Comparison of ENCODE assay signal across 1 cellular context in the genomic region with DNA sequence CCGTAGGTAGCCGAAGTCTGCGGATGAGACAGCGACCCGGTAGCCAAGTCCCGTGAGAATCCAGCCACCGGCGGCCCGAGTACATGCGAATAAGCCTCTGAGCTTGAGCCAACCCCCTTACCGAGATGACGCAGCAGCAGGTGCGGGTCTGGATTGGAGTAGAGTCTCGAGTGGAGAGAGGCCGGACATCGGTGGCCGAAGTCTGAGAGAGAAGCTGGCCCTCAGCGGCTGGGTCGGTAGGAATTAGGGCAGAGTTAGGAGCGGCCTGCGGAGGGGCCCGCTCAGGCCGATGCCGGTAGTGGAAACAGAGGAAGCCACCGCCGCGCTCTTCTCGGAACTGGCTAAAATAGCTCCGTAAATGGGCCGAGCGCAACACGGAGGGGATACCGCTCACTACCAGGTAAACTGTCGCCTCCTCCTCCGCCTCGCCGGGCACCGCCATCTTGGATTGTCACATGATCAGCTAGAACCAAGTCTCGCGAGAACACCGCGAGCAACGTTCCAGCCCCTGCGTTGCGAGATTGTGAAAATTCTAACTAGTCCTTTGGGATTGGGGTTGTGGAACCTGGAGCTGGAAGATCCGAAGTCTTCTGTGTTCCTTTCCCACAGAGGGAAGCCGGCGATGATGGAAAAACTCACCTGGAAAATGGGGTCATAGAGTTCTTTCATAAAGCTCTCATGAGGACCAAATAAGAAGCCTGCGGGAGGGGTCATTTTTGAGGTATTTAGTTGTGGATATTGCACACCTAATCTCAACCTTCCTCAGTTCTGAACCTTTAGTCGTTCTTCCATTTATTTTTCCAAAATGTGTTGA.
TF ChIP-seq lines count a peak whose summit lies in the region.

Gene GPATCH3 (minus strand): TSS at position 467 of the 814 bp plus-strand sequence. CDS start 25 bp downstream, at position 442.

TF ChIP-seq in K562, 482 proteins besides CTCF, POLR2A, EP300 and RAD21 (continued from another document and continues in another):
- TF ChIP-seq, protein P1, sequence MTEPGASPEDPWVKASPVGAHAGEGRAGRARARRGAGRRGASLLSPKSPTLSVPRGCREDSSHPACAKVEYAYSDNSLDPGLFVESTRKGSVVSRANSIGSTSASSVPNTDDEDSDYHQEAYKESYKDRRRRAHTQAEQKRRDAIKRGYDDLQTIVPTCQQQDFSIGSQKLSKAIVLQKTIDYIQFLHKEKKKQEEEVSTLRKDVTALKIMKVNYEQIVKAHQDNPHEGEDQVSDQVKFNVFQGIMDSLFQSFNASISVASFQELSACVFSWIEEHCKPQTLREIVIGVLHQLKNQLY (CRISPR knock-in tag; conservative IDR thresholded peaks at IDR 0.05), result peak in 1 of 2 experiments; percentile 75; a peak in 1 of 4 replicates
- TF ChIP-seq PML (IDR thresholded peaks at IDR 0.05; ENCODE audit: low read length), result peak; percentile 90
- no peak; the same call in 1 of the 2 replicates for TF ChIP-seq ZNF583 (CRISPR knock-in tag; IDR thresholded peaks at IDR 0.05)
- TF ChIP-seq, protein P2, sequence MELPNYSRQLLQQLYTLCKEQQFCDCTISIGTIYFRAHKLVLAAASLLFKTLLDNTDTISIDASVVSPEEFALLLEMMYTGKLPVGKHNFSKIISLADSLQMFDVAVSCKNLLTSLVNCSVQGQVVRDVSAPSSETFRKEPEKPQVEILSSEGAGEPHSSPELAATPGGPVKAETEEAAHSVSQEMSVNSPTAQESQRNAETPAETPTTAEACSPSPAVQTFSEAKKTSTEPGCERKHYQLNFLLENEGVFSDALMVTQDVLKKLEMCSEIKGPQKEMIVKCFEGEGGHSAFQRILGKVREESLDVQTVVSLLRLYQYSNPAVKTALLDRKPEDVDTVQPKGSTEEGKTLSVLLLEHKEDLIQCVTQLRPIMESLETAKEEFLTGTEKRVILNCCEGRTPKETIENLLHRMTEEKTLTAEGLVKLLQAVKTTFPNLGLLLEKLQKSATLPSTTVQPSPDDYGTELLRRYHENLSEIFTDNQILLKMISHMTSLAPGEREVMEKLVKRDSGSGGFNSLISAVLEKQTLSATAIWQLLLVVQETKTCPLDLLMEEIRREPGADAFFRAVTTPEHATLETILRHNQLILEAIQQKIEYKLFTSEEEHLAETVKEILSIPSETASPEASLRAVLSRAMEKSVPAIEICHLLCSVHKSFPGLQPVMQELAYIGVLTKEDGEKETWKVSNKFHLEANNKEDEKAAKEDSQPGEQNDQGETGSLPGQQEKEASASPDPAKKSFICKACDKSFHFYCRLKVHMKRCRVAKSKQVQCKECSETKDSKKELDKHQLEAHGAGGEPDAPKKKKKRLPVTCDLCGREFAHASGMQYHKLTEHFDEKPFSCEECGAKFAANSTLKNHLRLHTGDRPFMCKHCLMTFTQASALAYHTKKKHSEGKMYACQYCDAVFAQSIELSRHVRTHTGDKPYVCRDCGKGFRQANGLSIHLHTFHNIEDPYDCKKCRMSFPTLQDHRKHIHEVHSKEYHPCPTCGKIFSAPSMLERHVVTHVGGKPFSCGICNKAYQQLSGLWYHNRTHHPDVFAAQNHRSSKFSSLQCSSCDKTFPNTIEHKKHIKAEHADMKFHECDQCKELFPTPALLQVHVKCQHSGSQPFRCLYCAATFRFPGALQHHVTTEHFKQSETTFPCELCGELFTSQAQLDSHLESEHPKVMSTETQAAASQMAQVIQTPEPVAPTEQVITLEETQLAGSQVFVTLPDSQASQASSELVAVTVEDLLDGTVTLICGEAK (IDR thresholded peaks at IDR 0.05), result peak; percentile 63; the same call in 1 of the 2 replicates
- TF ChIP-seq, protein P2 (CRISPR knock-in tag; IDR thresholded peaks at IDR 0.05), result no peak
- no peak for TF ChIP-seq SMARCE1 (IDR thresholded peaks at IDR 0.05)
- TF ChIP-seq MAX (CRISPR knock-in tag; IDR thresholded peaks at IDR 0.05), result peak; percentile 55; the same call in 1 of the 2 replicates
- no peak for TF ChIP-seq ZNF354B (CRISPR knock-in tag; IDR thresholded peaks at IDR 0.05)
- TF ChIP-seq, protein P3, sequence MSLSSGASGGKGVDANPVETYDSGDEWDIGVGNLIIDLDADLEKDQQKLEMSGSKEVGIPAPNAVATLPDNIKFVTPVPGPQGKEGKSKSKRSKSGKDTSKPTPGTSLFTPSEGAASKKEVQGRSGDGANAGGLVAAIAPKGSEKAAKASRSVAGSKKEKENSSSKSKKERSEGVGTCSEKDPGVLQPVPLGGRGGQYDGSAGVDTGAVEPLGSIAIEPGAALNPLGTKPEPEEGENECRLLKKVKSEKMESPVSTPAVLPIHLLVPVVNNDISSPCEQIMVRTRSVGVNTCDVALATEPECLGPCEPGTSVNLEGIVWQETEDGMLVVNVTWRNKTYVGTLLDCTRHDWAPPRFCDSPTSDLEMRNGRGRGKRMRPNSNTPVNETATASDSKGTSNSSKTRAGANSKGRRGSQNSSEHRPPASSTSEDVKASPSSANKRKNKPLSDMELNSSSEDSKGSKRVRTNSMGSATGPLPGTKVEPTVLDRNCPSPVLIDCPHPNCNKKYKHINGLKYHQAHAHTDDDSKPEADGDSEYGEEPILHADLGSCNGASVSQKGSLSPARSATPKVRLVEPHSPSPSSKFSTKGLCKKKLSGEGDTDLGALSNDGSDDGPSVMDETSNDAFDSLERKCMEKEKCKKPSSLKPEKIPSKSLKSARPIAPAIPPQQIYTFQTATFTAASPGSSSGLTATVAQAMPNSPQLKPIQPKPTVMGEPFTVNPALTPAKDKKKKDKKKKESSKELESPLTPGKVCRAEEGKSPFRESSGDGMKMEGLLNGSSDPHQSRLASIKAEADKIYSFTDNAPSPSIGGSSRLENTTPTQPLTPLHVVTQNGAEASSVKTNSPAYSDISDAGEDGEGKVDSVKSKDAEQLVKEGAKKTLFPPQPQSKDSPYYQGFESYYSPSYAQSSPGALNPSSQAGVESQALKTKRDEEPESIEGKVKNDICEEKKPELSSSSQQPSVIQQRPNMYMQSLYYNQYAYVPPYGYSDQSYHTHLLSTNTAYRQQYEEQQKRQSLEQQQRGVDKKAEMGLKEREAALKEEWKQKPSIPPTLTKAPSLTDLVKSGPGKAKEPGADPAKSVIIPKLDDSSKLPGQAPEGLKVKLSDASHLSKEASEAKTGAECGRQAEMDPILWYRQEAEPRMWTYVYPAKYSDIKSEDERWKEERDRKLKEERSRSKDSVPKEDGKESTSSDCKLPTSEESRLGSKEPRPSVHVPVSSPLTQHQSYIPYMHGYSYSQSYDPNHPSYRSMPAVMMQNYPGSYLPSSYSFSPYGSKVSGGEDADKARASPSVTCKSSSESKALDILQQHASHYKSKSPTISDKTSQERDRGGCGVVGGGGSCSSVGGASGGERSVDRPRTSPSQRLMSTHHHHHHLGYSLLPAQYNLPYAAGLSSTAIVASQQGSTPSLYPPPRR (CRISPR knock-in tag; IDR thresholded peaks at IDR 0.05; ENCODE audit: borderline replicate concordance), result peak; percentile 69; the same call in 1 of the 2 replicates
- TF ChIP-seq, protein P4, sequence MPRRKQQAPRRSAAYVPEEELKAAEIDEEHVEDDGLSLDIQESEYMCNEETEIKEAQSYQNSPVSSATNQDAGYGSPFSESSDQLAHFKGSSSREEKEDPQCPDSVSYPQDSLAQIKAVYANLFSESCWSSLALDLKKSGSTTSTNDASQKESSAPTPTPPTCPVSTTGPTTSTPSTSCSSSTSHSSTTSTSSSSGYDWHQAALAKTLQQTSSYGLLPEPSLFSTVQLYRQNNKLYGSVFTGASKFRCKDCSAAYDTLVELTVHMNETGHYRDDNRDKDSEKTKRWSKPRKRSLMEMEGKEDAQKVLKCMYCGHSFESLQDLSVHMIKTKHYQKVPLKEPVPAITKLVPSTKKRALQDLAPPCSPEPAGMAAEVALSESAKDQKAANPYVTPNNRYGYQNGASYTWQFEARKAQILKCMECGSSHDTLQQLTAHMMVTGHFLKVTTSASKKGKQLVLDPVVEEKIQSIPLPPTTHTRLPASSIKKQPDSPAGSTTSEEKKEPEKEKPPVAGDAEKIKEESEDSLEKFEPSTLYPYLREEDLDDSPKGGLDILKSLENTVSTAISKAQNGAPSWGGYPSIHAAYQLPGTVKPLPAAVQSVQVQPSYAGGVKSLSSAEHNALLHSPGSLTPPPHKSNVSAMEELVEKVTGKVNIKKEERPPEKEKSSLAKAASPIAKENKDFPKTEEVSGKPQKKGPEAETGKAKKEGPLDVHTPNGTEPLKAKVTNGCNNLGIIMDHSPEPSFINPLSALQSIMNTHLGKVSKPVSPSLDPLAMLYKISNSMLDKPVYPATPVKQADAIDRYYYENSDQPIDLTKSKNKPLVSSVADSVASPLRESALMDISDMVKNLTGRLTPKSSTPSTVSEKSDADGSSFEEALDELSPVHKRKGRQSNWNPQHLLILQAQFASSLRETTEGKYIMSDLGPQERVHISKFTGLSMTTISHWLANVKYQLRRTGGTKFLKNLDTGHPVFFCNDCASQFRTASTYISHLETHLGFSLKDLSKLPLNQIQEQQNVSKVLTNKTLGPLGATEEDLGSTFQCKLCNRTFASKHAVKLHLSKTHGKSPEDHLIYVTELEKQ (CRISPR knock-in tag; IDR thresholded peaks at IDR 0.05), result no peak
- TF ChIP-seq DIDO1 (tag; IDR thresholded peaks at IDR 0.05; ENCODE audit: low read depth), result peak; percentile 97
- peak; percentile 97 for TF ChIP-seq TAF9B (IDR thresholded peaks at IDR 0.05; ENCODE audit: partially characterized antibody)
- TF ChIP-seq PRDM10 (IDR thresholded peaks at IDR 0.05; ENCODE audit: partially characterized antibody), result peak; percentile 30
- TF ChIP-seq HMG20B (CRISPR knock-in tag; IDR thresholded peaks at IDR 0.05), result no peak
- no peak for TF ChIP-seq ZNF184 (CRISPR knock-in tag; IDR thresholded peaks at IDR 0.05)
- peak; percentile 97 for TF ChIP-seq ZNF395 (CRISPR knock-in tag; IDR thresholded peaks at IDR 0.05)
- no peak for TF ChIP-seq YBX1 (IDR thresholded peaks at IDR 0.05)
- TF ChIP-seq ZZZ3 (IDR thresholded peaks at IDR 0.05), result peak; percentile 49; the same call in 1 of the 2 replicates
- TF ChIP-seq NONO (IDR thresholded peaks at IDR 0.05; ENCODE audit: low read depth in 2 of 2, low read length in 1 of 2), result peak in 1 of 2 experiments; percentile 61; a peak in 1 of 4 replicates
- TF ChIP-seq POLR2B (IDR thresholded peaks at IDR 0.05; ENCODE audit: low read depth, partially characterized antibody), result peak; percentile 90
- TF ChIP-seq SMARCA4 (IDR thresholded peaks at IDR 0.05), result no peak
- TF ChIP-seq ZNF175 (CRISPR knock-in tag; IDR thresholded peaks at IDR 0.05; ENCODE audit: low read depth), result no peak
- 0 out of 4 replicates have a peak, but pooled peaks have one; percentile 9 to 41 for TF ChIP-seq TRIM24 (IDR thresholded peaks at IDR 0.05)
- TF ChIP-seq ARHGAP35 (IDR thresholded peaks at IDR 0.05; ENCODE audit: partially characterized antibody), result peak; percentile 98
- peak; percentile 71; the same call in 1 of the 2 replicates for TF ChIP-seq BRD4 (IDR thresholded peaks at IDR 0.05)
- no peak for TF ChIP-seq ZNF699 (CRISPR knock-in tag; IDR thresholded peaks at IDR 0.05; ENCODE audit: insufficient replicate concordance)
